24 cellular contexts compared by ENCODE assay signal in the genomic region with DNA sequence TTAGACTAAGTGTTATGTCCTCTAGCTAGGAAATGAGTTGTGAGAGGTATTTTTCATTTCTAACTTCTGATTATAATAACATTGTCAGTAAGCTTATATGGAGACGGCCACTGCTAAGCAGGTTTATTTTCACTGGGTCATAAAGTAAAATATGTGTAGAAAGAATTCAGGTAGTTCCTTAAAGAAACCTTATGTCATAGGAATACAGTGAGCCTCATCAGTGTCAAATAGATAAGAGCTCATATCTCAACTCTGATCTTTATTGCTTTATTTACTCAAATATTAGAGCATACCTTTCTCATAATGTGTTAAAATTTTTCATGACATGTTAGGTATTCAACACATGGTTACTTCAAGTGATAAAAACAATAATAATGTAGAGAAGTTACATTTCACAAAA.
"Had no signal": no experiment of that assay in that cellular context is flagged by ENCODE, and none has a peak within 500 bp of the region (broad histone marks: within the 10 kb centered on the region; RNA-seq: fewer than 3 reads in every experiment).

No MANE protein-coding gene starts in this region.

- H3K4me1 ChIP-seq: SJCRH30 had no signal

- H3K27me3 ChIP-seq: SJCRH30 had no signal

- H3K4me3 ChIP-seq: K562, SJCRH30, SK-N-MC had no signal

- H3K4me3 Mint-ChIP-seq: IgD-negative memory B cell had no signal

- H3K27me3 Mint-ChIP-seq: IgD-negative memory B cell had no signal

- H3K36me3 ChIP-seq: SJCRH30 had no signal

- H3K27ac Mint-ChIP-seq: IgD-negative memory B cell had no signal

- H3K36me3 Mint-ChIP-seq: IgD-negative memory B cell had no signal

- DNase-seq: Kasumi-1, MV-4-11, NCI-H1048, NCI-H1105 treated with DMSO at 0.1 percent for 48 hours, NCI-H1417 treated with DMSO at 0.1 percent for 48 hours, NCI-H146, NCI-H1694 treated with DMSO at 0.1 percent for 48 hours, NCI-H1930, NCI-H2081, NCI-H2171, NCI-H226, NCI-H446, NCI-H510A, NCI-H524 treated with DMSO at 0.1 percent for 48 hours, NCI-H69, NCI-H774, SHP77 treated with DMSO at 0.1 percent for 48 hours, SJCRH30 had no signal

- H3K4me1 Mint-ChIP-seq: IgD-negative memory B cell had no signal

- H3K9ac ChIP-seq: KMS-11 had no signal

- H3K27ac ChIP-seq: KMS-11, RWPE1, SJCRH30, SK-N-MC had no signal

- FAIRE-seq: HTR-8/SVneo, K562 had no signal

- H3K9me3 ChIP-seq: SJCRH30 had no signal

- H3K4me2 ChIP-seq: KMS-11 had no signal

- ATAC-seq: K562 had no signal
